13 cellular contexts compared by ENCODE assay signal in the genomic region with DNA sequence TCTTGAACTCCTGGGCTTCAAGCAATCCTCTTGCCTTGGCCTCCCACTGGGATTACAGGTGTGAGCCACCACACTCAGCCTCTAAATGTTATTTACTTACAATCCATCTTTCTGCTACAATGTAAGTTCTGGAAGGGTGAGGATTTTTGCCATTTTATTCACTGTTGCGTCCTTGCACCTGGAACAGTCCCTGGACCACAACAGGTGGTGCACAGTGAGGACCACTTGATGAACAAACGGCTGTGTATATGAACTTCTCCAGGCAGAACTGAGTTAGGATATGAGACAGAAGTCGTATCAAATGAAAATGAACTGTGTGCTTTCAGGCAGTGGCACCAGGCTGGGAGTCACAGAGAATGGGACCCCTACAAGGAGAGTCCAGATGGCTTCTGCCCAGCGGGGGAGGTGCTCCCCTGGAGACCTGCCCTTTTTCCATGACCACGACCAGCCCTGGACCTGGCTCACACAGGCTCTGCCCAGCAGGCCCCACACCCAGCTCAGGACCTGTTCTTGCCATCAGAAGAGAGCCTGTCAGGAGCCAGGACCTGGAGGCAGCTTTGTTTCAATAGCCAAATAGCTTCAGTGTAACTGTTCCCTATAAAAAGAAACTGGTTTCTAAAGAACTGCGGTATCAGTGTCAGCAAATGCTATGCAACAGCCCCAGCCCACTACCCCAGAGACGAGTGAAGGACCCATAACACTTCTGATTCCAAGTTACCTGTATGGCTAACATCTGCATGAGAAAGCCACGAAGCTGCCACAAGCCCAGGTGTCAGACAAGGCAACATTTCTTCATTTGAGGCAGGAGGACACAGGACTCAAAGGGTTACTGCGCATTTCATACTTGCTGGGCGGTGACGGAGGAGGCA.
DNase-seq lines count a peak whose midpoint lies in the region; ATAC-seq, FAIRE-seq and TF ChIP-seq lines count a peak whose summit lies in the region.
"Had no signal": no experiment of that assay in that cellular context is flagged by ENCODE, and none has a peak within 500 bp of the region (broad histone marks: within the 10 kb centered on the region; RNA-seq: fewer than 3 reads in every experiment).

No MANE protein-coding gene starts in this region.

- TF ChIP-seq CTCF in K562 (IDR thresholded peaks at IDR 0.05 in 2 of 3, conservative IDR thresholded peaks at IDR 0.05 in 1 of 3; ENCODE audit: insufficient read depth in 2 of 3, low read depth in 1 of 3, low read length in 3 of 3) = no peak
- no peak for TF ChIP-seq CTCF in PC-3 (conservative IDR thresholded peaks at IDR 0.05; ENCODE audit: low read depth, low read length)
- no peak for TF ChIP-seq CTCF in GM13976 (IDR thresholded peaks at IDR 0.05; ENCODE audit: borderline replicate concordance, control extremely low read depth, extremely low read depth, insufficient read depth, missing control alignments)

- H3K79me2 ChIP-seq in K562 (ENCODE audit: control insufficient read depth, insufficient read depth, low read length) (peaks cover 75% of the 10 kb centered on the region), PC-3 (ENCODE audit: low read length) (peaks cover 100% of the 10 kb centered on the region)

- no peaks in the 10 kb centered on the region for H3K9me3 Mint-ChIP-seq in stimulated activated naive B cell treated with anti-CD40 and anti-IgM and Interleukin-4, amounts not matched to agents 10 μg/mL and 1 μg/mL and 100 μg/mL, for 72 hours
- H3K9me3 Mint-ChIP-seq: activated T-helper 2 cell treated with anti-CD3 and anti-CD28 coated beads, Interferon-gamma antibody, Interleukin-2, Interleukin-4, amounts not matched to agents 10 μg/mL and 5 μg/mL and 100 μg/mL, durations not matched to agents 14 hours and 24 hours and 36 hours had no signal

- H3K36me3 ChIP-seq in K562 (ENCODE audit: control insufficient read depth, insufficient read depth, low read length) = no peaks in the 10 kb centered on the region
- H3K36me3 ChIP-seq in PC-3 (ENCODE audit: low read depth, low read length) = no peaks in the 10 kb centered on the region

- in situ Hi-C loops in K562 (cut with MboI) (no loop called here), GM13976 (cut with MboI; ENCODE audit: low sequenced_read_pairs, unreplicated experiment) (no loop called here)

- peak; percentile 6 for DNase-seq in NCI-H128 (lab: John Stamatoyannopoulos, UW; ENCODE audit: unreplicated experiment)
- DNase-seq in K562 (ENCODE audit: extremely low read depth in 1 of 4, low spot score in 3 of 4) = no peak
- DNase-seq in islet precursor cell = peak; percentile 65
- DNase-seq in stimulated activated naive B cell treated with anti-CD40 and anti-IgM and Interleukin-4, amounts not matched to agents 10 μg/mL and 1 μg/mL and 100 μg/mL, for 72 hours = no peak
- DNase-seq in PC-3 = no peak
- DNase-seq in NCI-H2081 (lab: John Stamatoyannopoulos, UW) = no peak
- no peak for DNase-seq in GM13976 (ENCODE audit: low spot score)
- DNase-seq: effector CD4-positive, alpha-beta T cell; MM.1S had no signal

- no peak for FAIRE-seq in K562 (lab: Jason Lieb, UNC)
- FAIRE-seq: GM18507 had no signal

- no peak for TF ChIP-seq POLR2A in K562 (conservative IDR thresholded peaks at IDR 0.05)

- H3F3A ChIP-seq in PC-3 (ENCODE audit: low read length, unreplicated experiment) = no peaks in the 10 kb centered on the region

- H3K9ac ChIP-seq in K562 (ENCODE audit: insufficient read depth in 1 of 2, low read depth in 2 of 2, low read length in 2 of 2) (peak overlapping the region in 1 of 2 experiments; percentile 61; a peak in 2 of 4 replicates), PC-3 (ENCODE audit: low read length) (no peak overlapping the region)

- H3K9me1 ChIP-seq in K562 (ENCODE audit: control insufficient read depth, insufficient read depth, low read length) = peaks cover 8% of the 10 kb centered on the region

- H3K4me1 ChIP-seq in K562 (replicated peaks in 1 of 2; ENCODE audit: control insufficient read depth in 2 of 2, insufficient read depth in 2 of 2, low read length in 2 of 2) = peaks cover 63 to 74% of the 10 kb centered on the region in 2 experiments
- H3K4me1 ChIP-seq in PC-3 (ENCODE audit: insufficient read depth, low read length) = peaks cover 51% of the 10 kb centered on the region

- BruUV-seq in K562 (replicated peaks; lab: Mats Ljungman, UMichigan) (no TSS peak), PC-3 (replicated peaks; lab: Mats Ljungman, UMichigan) (no TSS peak)

- peaks cover 2 to 6% of the 10 kb centered on the region in 2 donors for H3K36me3 Mint-ChIP-seq in stimulated activated naive B cell treated with anti-CD40 and anti-IgM and Interleukin-4, amounts not matched to agents 10 μg/mL and 1 μg/mL and 100 μg/mL, for 72 hours

- H3K27me3 ChIP-seq in K562 (ENCODE audit: control insufficient read depth in 2 of 2, insufficient read depth in 2 of 2, low read length in 2 of 2) = no peaks in the 10 kb centered on the region
- H3K27me3 ChIP-seq in PC-3 (ENCODE audit: low read length) = no peaks in the 10 kb centered on the region

- H2AFZ ChIP-seq in K562 (ENCODE audit: low read depth, low read length) = peak overlapping the region; percentile 29
- H2AFZ ChIP-seq in PC-3 (ENCODE audit: low read length) = no peak overlapping the region

- ATAC-seq in K562 (no peak), GM19397 (IDR thresholded peaks at IDR 0.05; ENCODE audit: unreplicated experiment) (no peak), PC-3 (no peak)
- ATAC-seq in stimulated activated naive B cell treated with anti-CD40 and anti-IgM and Interleukin-4, amounts not matched to agents 10 μg/mL and 1 μg/mL and 100 μg/mL, for 72 hours (replicated peaks) = no peak
- ATAC-seq: Panc1 had no signal

- intact Hi-C loops in K562 (cut with micrococcal nuclease) (loop anchor here (2.0 kb wide), 2 partner anchors 61 to 81 kb away; no protein-coding TSS in a partner anchor), PC-3 (cut with micrococcal nuclease) (loop anchor here (10.0 kb wide), 1 partner anchor 65 kb away; no protein-coding TSS in a partner anchor)

- 48% methylated on average over 11 of the region's 11 CpGs for WGBS in K562 (ENCODE audit: insufficient coverage, low coverage, missing lambda C conversion rate)

- TF ChIP-seq RAD21 in K562 (CRISPR knock-in tag; conservative IDR thresholded peaks at IDR 0.05 in 1 of 2, IDR thresholded peaks at IDR 0.05 in 1 of 2) = no peak

- H3K9me3 ChIP-seq in K562 (replicated peaks; ENCODE audit: control insufficient read depth, insufficient read depth, low read depth, low read length) = no peaks in the 10 kb centered on the region
- H3K9me3 ChIP-seq in PC-3 (ENCODE audit: low read length) = no peaks in the 10 kb centered on the region

- peak overlapping the region; percentile 2; the same call in 1 of the 2 replicates for H3K4me3 ChIP-seq in K562
- H3K4me3 ChIP-seq in PC-3 (ENCODE audit: low read length) = no peak overlapping the region

- peak overlapping the region; percentile 27; the same call in 1 of the 3 replicates for H3K27ac ChIP-seq in K562 (ENCODE audit: extremely low read depth, low read depth, low read length)
- no peak overlapping the region for H3K27ac ChIP-seq in PC-3 (ENCODE audit: low read length)

- H3K9me2 ChIP-seq in PC-3 (replicated peaks; ENCODE audit: low read length) = no peaks in the 10 kb centered on the region

- no peak for TF ChIP-seq EP300 in K562 (IDR thresholded peaks at IDR 0.05; ENCODE audit: low read length)

- CTCF ChIA-PET in K562 (lab: Yijun Ruan, JAX; ENCODE audit: low intra/inter-chr PET ratio) = no interaction called here
- CTCF ChIA-PET in PC-3 (lab: Charles Lee) = interaction anchor here (0.7 kb wide), 2 partner anchors 67 to 112 kb away, joined by 3 to 6 read pairs; no protein-coding TSS in a partner anchor

- peaks cover 5 to 45% of the 10 kb centered on the region in 2 donors for H3K4me1 Mint-ChIP-seq in stimulated activated naive B cell treated with anti-CD40 and anti-IgM and Interleukin-4, amounts not matched to agents 10 μg/mL and 1 μg/mL and 100 μg/mL, for 72 hours

- H3K27me3 Mint-ChIP-seq in stimulated activated naive B cell treated with anti-CD40 and anti-IgM and Interleukin-4, amounts not matched to agents 10 μg/mL and 1 μg/mL and 100 μg/mL, for 72 hours = no peaks in the 10 kb centered on the region

- H4K20me1 ChIP-seq in K562 (replicated peaks; ENCODE audit: control insufficient read depth, insufficient read depth, low read length) (peaks cover 38% of the 10 kb centered on the region), PC-3 (ENCODE audit: low read length) (peaks cover 35% of the 10 kb centered on the region; the same call in 1 of the 2 replicates)

- H3K27ac Mint-ChIP-seq in stimulated activated naive B cell treated with anti-CD40 and anti-IgM and Interleukin-4, amounts not matched to agents 10 μg/mL and 1 μg/mL and 100 μg/mL, for 72 hours = peak overlapping the region; percentile 72
- H3K27ac Mint-ChIP-seq: activated T-helper 2 cell treated with anti-CD3 and anti-CD28 coated beads, Interferon-gamma antibody, Interleukin-2, Interleukin-4, amounts not matched to agents 10 μg/mL and 5 μg/mL and 100 μg/mL, durations not matched to agents 14 hours and 24 hours and 36 hours had no signal

- POLR2A ChIA-PET in K562 (lab: Yijun Ruan, JAX) = interaction anchor here (0.5 to 2.3 kb wide), 8 partner anchors 11 to 169 kb away, joined by 3 to 8 read pairs (median 3); no protein-coding TSS in a partner anchor
- POLR2A ChIA-PET in PC-3 (lab: Charles Lee; ENCODE audit: unreplicated experiment) = no interaction called here

- H3K4me2 ChIP-seq in K562 (ENCODE audit: insufficient read depth, low read length) (peak overlapping the region; percentile 68), PC-3 (ENCODE audit: low read length) (no peak overlapping the region)

- H3K4me3 Mint-ChIP-seq in stimulated activated naive B cell treated with anti-CD40 and anti-IgM and Interleukin-4, amounts not matched to agents 10 μg/mL and 1 μg/mL and 100 μg/mL, for 72 hours = peak overlapping the region in 1 of 2 donors; percentile 2

TF ChIP-seq in K562, 482 proteins besides CTCF, POLR2A, EP300 and RAD21 (continues in another document):
- TF ChIP-seq TBP (optimal IDR thresholded peaks at IDR 0.05; ENCODE audit: low read depth, low read length) = peak; percentile 7
- TF ChIP-seq, protein P1, sequence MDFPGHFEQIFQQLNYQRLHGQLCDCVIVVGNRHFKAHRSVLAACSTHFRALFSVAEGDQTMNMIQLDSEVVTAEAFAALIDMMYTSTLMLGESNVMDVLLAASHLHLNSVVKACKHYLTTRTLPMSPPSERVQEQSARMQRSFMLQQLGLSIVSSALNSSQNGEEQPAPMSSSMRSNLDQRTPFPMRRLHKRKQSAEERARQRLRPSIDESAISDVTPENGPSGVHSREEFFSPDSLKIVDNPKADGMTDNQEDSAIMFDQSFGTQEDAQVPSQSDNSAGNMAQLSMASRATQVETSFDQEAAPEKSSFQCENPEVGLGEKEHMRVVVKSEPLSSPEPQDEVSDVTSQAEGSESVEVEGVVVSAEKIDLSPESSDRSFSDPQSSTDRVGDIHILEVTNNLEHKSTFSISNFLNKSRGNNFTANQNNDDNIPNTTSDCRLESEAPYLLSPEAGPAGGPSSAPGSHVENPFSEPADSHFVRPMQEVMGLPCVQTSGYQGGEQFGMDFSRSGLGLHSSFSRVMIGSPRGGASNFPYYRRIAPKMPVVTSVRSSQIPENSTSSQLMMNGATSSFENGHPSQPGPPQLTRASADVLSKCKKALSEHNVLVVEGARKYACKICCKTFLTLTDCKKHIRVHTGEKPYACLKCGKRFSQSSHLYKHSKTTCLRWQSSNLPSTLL (IDR thresholded peaks at IDR 0.05) = no peak

Comparison
In these comparisons a context has a peak if more than half of its experiments do, and no peak if none do; other contexts are left out.
1. DNase-seq: peak in NCI-H128 (single experiment) and islet precursor cell (single experiment); none in K562 (0 of 4), stimulated activated naive B cell treated with anti-CD40 and anti-IgM and Interleukin-4, amounts not matched to agents 10 μg/mL and 1 μg/mL and 100 μg/mL, for 72 hours (single experiment), PC-3 (single experiment), NCI-H2081 (0 of 2) and GM13976 (single experiment).